12 cellular contexts compared by ENCODE assay signal in genomic region chr9:38063363-38063707, GRCh38. TPM values are rescaled to one million over a fixed set of nuclear protein-coding genes. Genes with fewer than 3 reads are reported as not detected.
DNase-seq lines count a peak whose midpoint lies in the region; FAIRE-seq and TF ChIP-seq lines count a peak whose summit lies in the region.
"Had no signal": no experiment of that assay in that cellular context is flagged by ENCODE, and none has a peak within 500 bp of the region (broad histone marks: within the 10 kb centered on the region; RNA-seq: fewer than 3 reads in every experiment).

No MANE protein-coding gene starts in this region.

- H3K27me3 ChIP-seq in ACC112 (ENCODE audit: insufficient read depth, low read length) = no peaks in the 10 kb centered on the region
- no peaks in the 10 kb centered on the region for H3K27me3 ChIP-seq in right atrium auricular region
- H3K27me3 ChIP-seq in parathyroid adenoma (ENCODE audit: control insufficient read depth, insufficient read depth, low read length) = no peaks in the 10 kb centered on the region

- DNase-seq in RWPE1 (ENCODE audit: low spot score) (no peak), right atrium auricular region (ENCODE audit: low spot score) (no peak), COLO829 (ENCODE audit: low spot score) (no peak), GM12891 (ENCODE audit: insufficient read length, low spot score) (no peak)
- no peak for DNase-seq in activated effector memory CD4-positive, alpha-beta T cell treated with Interleukin-2 at 50 U/mL for 16 hours
- no peak for DNase-seq in stimulated activated CD4-positive, alpha-beta T cell treated with anti-CD3 and anti-CD28 coated beads, Interleukin-15, amount 100 ng/mL, for 24 hours
- DNase-seq: activated B cell treated with CpG ODN at 0.5 μM for 24 hours, NCI-H2081 treated with DMSO at 0.1 percent for 48 hours had no signal

- H3K4me3 ChIP-seq in ACC112 (ENCODE audit: low read depth, low read length) (peak overlapping the region; percentile 97; the same call in 1 of the 2 replicates), right atrium auricular region (no peak overlapping the region), parathyroid adenoma (ENCODE audit: low read depth, low read length) (no peak overlapping the region)
- H3K4me3 ChIP-seq: HAP-1 had no signal

- FAIRE-seq in GM12891 (lab: Jason Lieb, UNC) = no peak

- H3K4me2 ChIP-seq in parathyroid adenoma (ENCODE audit: low read length) = no peak overlapping the region

- H3K79me2 ChIP-seq in ACC112 (ENCODE audit: control insufficient read depth, insufficient read depth, low read length, unreplicated experiment) (peaks cover 96% of the 10 kb centered on the region), parathyroid adenoma (peaks cover 3% of the 10 kb centered on the region)

- POLR2A ChIA-PET in RWPE1 (lab: Yijun Ruan, JAX; ENCODE audit: low non-redundant PET) = no interaction called here

- H2AFZ ChIP-seq in ACC112 (ENCODE audit: low read length, unreplicated experiment) = no peak overlapping the region
- no peak overlapping the region for H2AFZ ChIP-seq in parathyroid adenoma

- H3K27ac ChIP-seq in ACC112 (ENCODE audit: low read depth, low read length) (peak overlapping the region; percentile 23), RWPE1 (peak overlapping the region; percentile 54), right atrium auricular region (peak overlapping the region; percentile 74 to 95), parathyroid adenoma (peak overlapping the region; percentile 44)
- H3K27ac ChIP-seq: HL-60 had no signal

- CTCF ChIA-PET in RWPE1 (lab: Yijun Ruan, JAX) = interaction anchor here (0.6 to 0.8 kb wide), 2 partner anchors 23 to 1325 kb away, joined by 4 to 6 read pairs; no protein-coding TSS in a partner anchor

- H3K4me1 ChIP-seq in ACC112 (ENCODE audit: control insufficient read depth, insufficient read depth, low read length, unreplicated experiment) (peaks cover 51% of the 10 kb centered on the region), right atrium auricular region (peaks cover 3 to 94% of the 10 kb centered on the region in 2 donors), parathyroid adenoma (peaks cover 22% of the 10 kb centered on the region)

- no peak overlapping the region for H3K9ac ChIP-seq in parathyroid adenoma

- TF ChIP-seq CTCF in RWPE1 (conservative IDR thresholded peaks at IDR 0.05; ENCODE audit: low read depth) (no peak), right atrium auricular region (IDR thresholded peaks at IDR 0.05) (no peak), parathyroid adenoma (IDR thresholded peaks at IDR 0.05) (no peak)

- H3K9me3 ChIP-seq in right atrium auricular region = no peaks in the 10 kb centered on the region
- no peaks in the 10 kb centered on the region for H3K9me3 ChIP-seq in parathyroid adenoma (ENCODE audit: control insufficient read depth, low read length)
- H3K9me3 ChIP-seq: HAP-1 had no signal

- 0 out of 2 replicates have a peak, but pooled peaks cover 3% of the 10 kb centered on the region for H3K36me3 ChIP-seq in ACC112 (ENCODE audit: insufficient read depth, low read length)
- H3K36me3 ChIP-seq in right atrium auricular region = no peaks in the 10 kb centered on the region
- no peaks in the 10 kb centered on the region for H3K36me3 ChIP-seq in parathyroid adenoma (ENCODE audit: control insufficient read depth, insufficient read depth, low read length)
- H3K36me3 ChIP-seq: HAP-1 had no signal

- no peak for TF ChIP-seq POLR2A in GM12891 (IDR thresholded peaks at IDR 0.05; ENCODE audit: low read depth, low read length)

TF ChIP-seq in GM12891, 5 proteins besides CTCF, POLR2A, EP300 and RAD21:
- TF ChIP-seq POLR2AphosphoS5 (IDR thresholded peaks at IDR 0.05; ENCODE audit: low read depth, low read length) = no peak
- TF ChIP-seq SPI1 (IDR thresholded peaks at IDR 0.05; ENCODE audit: low read depth, low read length) = no peak
- no peak for TF ChIP-seq POU2F2 (IDR thresholded peaks at IDR 0.05; ENCODE audit: low read depth, low read length)
- TF ChIP-seq PAX5 (IDR thresholded peaks at IDR 0.05; ENCODE audit: insufficient read depth, low read length, severe bottlenecking) = no peak
- no peak for TF ChIP-seq TAF1 (IDR thresholded peaks at IDR 0.05; ENCODE audit: low read depth, low read length)

RNA-seq across cellular contexts. Expression of gene SHB, which starts 5.7 kb away (rescaled TPM):
- total RNA-seq in right atrium auricular region = 10 to 100 TPM; 33.9 to 39.9 TPM
- polyA plus RNA-seq in GM12891 (2012; ENCODE audit: low read depth, missing spikeins) = 2.7 TPM

Comparison
In these comparisons a context has a peak if more than half of its experiments do, and no peak if none do; other contexts are left out.
1. H3K27ac ChIP-seq: peak in every context shown above with its lines; median percentile 84 in right atrium auricular region; 54 in RWPE1; 44 in parathyroid adenoma; 23 in ACC112.